ENCODE assay signal across 1 cellular context in the genomic region with DNA sequence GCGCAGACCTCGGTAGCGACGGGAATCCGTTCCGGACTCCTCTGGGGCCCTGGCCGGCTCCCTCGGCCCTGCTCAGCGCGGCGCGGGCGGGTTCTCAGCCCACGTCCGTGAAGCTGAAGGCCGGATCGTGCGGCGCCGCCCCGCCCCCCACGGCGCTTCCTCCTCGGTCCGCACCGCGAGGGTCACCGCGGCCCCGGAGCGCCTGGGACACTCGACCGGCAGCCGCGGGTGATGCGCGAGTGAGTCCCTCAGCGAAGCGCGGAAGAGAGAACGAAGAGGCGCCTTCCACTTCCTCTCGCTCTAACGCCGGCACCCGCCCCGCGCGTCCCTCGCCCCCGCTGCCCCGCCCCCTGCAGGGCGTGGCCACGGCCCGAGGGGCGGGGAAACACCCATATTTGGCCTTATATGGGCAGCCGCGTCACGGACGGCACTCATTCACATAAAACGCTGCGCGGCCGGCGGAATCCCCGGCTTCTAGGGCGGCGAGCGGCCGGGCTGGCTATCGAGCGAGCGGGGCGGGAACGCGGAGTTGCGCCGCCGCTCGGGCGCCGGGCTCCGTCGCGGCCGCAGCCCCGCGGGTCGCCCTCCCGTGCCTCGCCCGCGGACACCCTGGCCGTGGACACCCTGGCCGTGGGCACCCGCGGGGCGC.
TF ChIP-seq lines count a peak whose summit lies in the region.

A gene with protein sequence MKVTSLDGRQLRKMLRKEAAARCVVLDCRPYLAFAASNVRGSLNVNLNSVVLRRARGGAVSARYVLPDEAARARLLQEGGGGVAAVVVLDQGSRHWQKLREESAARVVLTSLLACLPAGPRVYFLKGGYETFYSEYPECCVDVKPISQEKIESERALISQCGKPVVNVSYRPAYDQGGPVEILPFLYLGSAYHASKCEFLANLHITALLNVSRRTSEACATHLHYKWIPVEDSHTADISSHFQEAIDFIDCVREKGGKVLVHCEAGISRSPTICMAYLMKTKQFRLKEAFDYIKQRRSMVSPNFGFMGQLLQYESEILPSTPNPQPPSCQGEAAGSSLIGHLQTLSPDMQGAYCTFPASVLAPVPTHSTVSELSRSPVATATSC (plus strand): TSS at position 470 of the 649 bp plus-strand sequence. CDS start 215 bp downstream, outside the sequence.

TF ChIP-seq in HepG2, 621 proteins besides CTCF, POLR2A, EP300 and RAD21 (continued from another document and continues in another):
- no peak for TF ChIP-seq ZBTB42 (CRISPR knock-in tag; IDR thresholded peaks at IDR 0.05)
- TF ChIP-seq REXO4 (CRISPR knock-in tag; IDR thresholded peaks at IDR 0.05; ENCODE audit: borderline replicate concordance) = no peak
- TF ChIP-seq, protein P1, sequence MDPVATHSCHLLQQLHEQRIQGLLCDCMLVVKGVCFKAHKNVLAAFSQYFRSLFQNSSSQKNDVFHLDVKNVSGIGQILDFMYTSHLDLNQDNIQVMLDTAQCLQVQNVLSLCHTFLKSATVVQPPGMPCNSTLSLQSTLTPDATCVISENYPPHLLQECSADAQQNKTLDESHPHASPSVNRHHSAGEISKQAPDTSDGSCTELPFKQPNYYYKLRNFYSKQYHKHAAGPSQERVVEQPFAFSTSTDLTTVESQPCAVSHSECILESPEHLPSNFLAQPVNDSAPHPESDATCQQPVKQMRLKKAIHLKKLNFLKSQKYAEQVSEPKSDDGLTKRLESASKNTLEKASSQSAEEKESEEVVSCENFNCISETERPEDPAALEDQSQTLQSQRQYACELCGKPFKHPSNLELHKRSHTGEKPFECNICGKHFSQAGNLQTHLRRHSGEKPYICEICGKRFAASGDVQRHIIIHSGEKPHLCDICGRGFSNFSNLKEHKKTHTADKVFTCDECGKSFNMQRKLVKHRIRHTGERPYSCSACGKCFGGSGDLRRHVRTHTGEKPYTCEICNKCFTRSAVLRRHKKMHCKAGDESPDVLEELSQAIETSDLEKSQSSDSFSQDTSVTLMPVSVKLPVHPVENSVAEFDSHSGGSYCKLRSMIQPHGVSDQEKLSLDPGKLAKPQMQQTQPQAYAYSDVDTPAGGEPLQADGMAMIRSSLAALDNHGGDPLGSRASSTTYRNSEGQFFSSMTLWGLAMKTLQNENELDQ (CRISPR knock-in tag; IDR thresholded peaks at IDR 0.05; ENCODE audit: borderline replicate concordance) = no peak
- TF ChIP-seq, protein P2, sequence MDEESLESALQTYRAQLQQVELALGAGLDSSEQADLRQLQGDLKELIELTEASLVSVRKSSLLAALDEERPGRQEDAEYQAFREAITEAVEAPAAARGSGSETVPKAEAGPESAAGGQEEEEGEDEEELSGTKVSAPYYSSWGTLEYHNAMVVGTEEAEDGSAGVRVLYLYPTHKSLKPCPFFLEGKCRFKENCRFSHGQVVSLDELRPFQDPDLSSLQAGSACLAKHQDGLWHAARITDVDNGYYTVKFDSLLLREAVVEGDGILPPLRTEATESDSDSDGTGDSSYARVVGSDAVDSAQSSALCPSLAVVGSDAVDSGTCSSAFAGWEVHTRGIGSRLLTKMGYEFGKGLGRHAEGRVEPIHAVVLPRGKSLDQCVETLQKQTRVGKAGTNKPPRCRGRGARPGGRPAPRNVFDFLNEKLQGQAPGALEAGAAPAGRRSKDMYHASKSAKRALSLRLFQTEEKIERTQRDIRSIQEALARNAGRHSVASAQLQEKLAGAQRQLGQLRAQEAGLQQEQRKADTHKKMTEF (CRISPR knock-in tag; IDR thresholded peaks at IDR 0.05) = peak; percentile 65; the same call in 1 of the 2 replicates
- TF ChIP-seq IRF2 (CRISPR knock-in tag; IDR thresholded peaks at IDR 0.05) = no peak
- TF ChIP-seq STAG1 (CRISPR knock-in tag; IDR thresholded peaks at IDR 0.05) = no peak
- TF ChIP-seq, protein P3, sequence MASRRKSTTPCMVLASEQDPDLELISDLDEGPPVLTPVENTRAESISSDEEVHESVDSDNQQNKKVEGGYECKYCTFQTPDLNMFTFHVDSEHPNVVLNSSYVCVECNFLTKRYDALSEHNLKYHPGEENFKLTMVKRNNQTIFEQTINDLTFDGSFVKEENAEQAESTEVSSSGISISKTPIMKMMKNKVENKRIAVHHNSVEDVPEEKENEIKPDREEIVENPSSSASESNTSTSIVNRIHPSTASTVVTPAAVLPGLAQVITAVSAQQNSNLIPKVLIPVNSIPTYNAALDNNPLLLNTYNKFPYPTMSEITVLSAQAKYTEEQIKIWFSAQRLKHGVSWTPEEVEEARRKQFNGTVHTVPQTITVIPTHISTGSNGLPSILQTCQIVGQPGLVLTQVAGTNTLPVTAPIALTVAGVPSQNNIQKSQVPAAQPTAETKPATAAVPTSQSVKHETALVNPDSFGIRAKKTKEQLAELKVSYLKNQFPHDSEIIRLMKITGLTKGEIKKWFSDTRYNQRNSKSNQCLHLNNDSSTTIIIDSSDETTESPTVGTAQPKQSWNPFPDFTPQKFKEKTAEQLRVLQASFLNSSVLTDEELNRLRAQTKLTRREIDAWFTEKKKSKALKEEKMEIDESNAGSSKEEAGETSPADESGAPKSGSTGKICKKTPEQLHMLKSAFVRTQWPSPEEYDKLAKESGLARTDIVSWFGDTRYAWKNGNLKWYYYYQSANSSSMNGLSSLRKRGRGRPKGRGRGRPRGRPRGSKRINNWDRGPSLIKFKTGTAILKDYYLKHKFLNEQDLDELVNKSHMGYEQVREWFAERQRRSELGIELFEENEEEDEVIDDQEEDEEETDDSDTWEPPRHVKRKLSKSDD (CRISPR knock-in tag; IDR thresholded peaks at IDR 0.05; ENCODE audit: low read depth) = no peak
- TF ChIP-seq ZFP82 (CRISPR knock-in tag; IDR thresholded peaks at IDR 0.05; ENCODE audit: borderline replicate concordance) = no peak
- no peak for TF ChIP-seq ADNP (CRISPR knock-in tag; IDR thresholded peaks at IDR 0.05)
- TF ChIP-seq IKZF4 (CRISPR knock-in tag; IDR thresholded peaks at IDR 0.05; ENCODE audit: borderline replicate concordance, low read depth, not compliant biosample characterization) = no peak
- no peak for TF ChIP-seq ZNF441 (CRISPR knock-in tag; IDR thresholded peaks at IDR 0.05; ENCODE audit: borderline replicate concordance)
- TF ChIP-seq KDM2A (CRISPR knock-in tag; IDR thresholded peaks at IDR 0.05; ENCODE audit: borderline replicate concordance, low read depth) = no peak
- no peak for TF ChIP-seq MTF1 (CRISPR knock-in tag; IDR thresholded peaks at IDR 0.05)
- no peak for TF ChIP-seq TOPORS (CRISPR knock-in tag; IDR thresholded peaks at IDR 0.05)
- TF ChIP-seq TGIF2 (CRISPR knock-in tag; IDR thresholded peaks at IDR 0.05) = no peak
- TF ChIP-seq, protein P4, sequence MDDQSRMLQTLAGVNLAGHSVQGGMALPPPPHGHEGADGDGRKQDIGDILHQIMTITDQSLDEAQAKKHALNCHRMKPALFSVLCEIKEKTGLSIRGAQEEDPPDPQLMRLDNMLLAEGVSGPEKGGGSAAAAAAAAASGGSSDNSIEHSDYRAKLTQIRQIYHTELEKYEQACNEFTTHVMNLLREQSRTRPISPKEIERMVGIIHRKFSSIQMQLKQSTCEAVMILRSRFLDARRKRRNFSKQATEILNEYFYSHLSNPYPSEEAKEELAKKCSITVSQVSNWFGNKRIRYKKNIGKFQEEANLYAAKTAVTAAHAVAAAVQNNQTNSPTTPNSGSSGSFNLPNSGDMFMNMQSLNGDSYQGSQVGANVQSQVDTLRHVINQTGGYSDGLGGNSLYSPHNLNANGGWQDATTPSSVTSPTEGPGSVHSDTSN (CRISPR knock-in tag; IDR thresholded peaks at IDR 0.05; ENCODE audit: borderline replicate concordance) = no peak
- TF ChIP-seq SPEN (CRISPR knock-in tag; IDR thresholded peaks at IDR 0.05; ENCODE audit: low read depth) = no peak
- no peak for TF ChIP-seq MBNL3 (CRISPR knock-in tag; conservative IDR thresholded peaks at IDR 0.05)
- TF ChIP-seq HES4 (CRISPR knock-in tag; IDR thresholded peaks at IDR 0.05; ENCODE audit: borderline replicate concordance) = no peak
- TF ChIP-seq, protein P5, sequence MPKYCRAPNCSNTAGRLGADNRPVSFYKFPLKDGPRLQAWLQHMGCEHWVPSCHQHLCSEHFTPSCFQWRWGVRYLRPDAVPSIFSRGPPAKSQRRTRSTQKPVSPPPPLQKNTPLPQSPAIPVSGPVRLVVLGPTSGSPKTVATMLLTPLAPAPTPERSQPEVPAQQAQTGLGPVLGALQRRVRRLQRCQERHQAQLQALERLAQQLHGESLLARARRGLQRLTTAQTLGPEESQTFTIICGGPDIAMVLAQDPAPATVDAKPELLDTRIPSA (CRISPR knock-in tag; IDR thresholded peaks at IDR 0.05; ENCODE audit: borderline replicate concordance) = no peak
- no peak for TF ChIP-seq HOXA7 (CRISPR knock-in tag; IDR thresholded peaks at IDR 0.05)
- TF ChIP-seq GATA4 (IDR thresholded peaks at IDR 0.05; ENCODE audit: borderline replicate concordance, low read depth) = no peak
- TF ChIP-seq FOXK1 (CRISPR knock-in tag; IDR thresholded peaks at IDR 0.05; ENCODE audit: borderline replicate concordance, low read depth) = peak; percentile 25; the same call in 1 of the 2 replicates
- peak; percentile 93 for TF ChIP-seq HNRNPLL (IDR thresholded peaks at IDR 0.05; ENCODE audit: low read depth, low read length, poor library complexity, severe bottlenecking)
- TF ChIP-seq ZNF558 (CRISPR knock-in tag; IDR thresholded peaks at IDR 0.05; ENCODE audit: borderline replicate concordance) = no peak
- TF ChIP-seq ZNF235 (CRISPR knock-in tag; IDR thresholded peaks at IDR 0.05; ENCODE audit: borderline replicate concordance) = no peak
- no peak for TF ChIP-seq ZFP37 (CRISPR knock-in tag; IDR thresholded peaks at IDR 0.05; ENCODE audit: borderline replicate concordance)
- no peak for TF ChIP-seq ETV6 (CRISPR knock-in tag; conservative IDR thresholded peaks at IDR 0.05)
- no peak for TF ChIP-seq DNMT3B (CRISPR knock-in tag; conservative IDR thresholded peaks at IDR 0.05)
- no peak for TF ChIP-seq ZMYM3 (CRISPR knock-in tag; IDR thresholded peaks at IDR 0.05)
- TF ChIP-seq, protein P6, sequence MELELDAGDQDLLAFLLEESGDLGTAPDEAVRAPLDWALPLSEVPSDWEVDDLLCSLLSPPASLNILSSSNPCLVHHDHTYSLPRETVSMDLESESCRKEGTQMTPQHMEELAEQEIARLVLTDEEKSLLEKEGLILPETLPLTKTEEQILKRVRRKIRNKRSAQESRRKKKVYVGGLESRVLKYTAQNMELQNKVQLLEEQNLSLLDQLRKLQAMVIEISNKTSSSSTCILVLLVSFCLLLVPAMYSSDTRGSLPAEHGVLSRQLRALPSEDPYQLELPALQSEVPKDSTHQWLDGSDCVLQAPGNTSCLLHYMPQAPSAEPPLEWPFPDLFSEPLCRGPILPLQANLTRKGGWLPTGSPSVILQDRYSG (CRISPR knock-in tag; IDR thresholded peaks at IDR 0.05) = no peak
- TF ChIP-seq, protein P7, sequence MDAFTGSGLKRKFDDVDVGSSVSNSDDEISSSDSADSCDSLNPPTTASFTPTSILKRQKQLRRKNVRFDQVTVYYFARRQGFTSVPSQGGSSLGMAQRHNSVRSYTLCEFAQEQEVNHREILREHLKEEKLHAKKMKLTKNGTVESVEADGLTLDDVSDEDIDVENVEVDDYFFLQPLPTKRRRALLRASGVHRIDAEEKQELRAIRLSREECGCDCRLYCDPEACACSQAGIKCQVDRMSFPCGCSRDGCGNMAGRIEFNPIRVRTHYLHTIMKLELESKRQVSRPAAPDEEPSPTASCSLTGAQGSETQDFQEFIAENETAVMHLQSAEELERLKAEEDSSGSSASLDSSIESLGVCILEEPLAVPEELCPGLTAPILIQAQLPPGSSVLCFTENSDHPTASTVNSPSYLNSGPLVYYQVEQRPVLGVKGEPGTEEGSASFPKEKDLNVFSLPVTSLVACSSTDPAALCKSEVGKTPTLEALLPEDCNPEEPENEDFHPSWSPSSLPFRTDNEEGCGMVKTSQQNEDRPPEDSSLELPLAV (CRISPR knock-in tag; conservative IDR thresholded peaks at IDR 0.05; ENCODE audit: low read depth) = no peak
- no peak for TF ChIP-seq ARNT (IDR thresholded peaks at IDR 0.05)
- TF ChIP-seq KLF15 (CRISPR knock-in tag; IDR thresholded peaks at IDR 0.05; ENCODE audit: borderline replicate concordance) = no peak
- no peak for TF ChIP-seq NFIC (IDR thresholded peaks at IDR 0.05; ENCODE audit: low read length)
- TF ChIP-seq, protein P8, sequence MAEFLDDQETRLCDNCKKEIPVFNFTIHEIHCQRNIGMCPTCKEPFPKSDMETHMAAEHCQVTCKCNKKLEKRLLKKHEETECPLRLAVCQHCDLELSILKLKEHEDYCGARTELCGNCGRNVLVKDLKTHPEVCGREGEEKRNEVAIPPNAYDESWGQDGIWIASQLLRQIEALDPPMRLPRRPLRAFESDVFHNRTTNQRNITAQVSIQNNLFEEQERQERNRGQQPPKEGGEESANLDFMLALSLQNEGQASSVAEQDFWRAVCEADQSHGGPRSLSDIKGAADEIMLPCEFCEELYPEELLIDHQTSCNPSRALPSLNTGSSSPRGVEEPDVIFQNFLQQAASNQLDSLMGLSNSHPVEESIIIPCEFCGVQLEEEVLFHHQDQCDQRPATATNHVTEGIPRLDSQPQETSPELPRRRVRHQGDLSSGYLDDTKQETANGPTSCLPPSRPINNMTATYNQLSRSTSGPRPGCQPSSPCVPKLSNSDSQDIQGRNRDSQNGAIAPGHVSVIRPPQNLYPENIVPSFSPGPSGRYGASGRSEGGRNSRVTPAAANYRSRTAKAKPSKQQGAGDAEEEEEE (CRISPR knock-in tag; IDR thresholded peaks at IDR 0.05; ENCODE audit: borderline replicate concordance) = no peak
- TF ChIP-seq ATAD3A (CRISPR knock-in tag; IDR thresholded peaks at IDR 0.05) = no peak
- TF ChIP-seq, protein P9, sequence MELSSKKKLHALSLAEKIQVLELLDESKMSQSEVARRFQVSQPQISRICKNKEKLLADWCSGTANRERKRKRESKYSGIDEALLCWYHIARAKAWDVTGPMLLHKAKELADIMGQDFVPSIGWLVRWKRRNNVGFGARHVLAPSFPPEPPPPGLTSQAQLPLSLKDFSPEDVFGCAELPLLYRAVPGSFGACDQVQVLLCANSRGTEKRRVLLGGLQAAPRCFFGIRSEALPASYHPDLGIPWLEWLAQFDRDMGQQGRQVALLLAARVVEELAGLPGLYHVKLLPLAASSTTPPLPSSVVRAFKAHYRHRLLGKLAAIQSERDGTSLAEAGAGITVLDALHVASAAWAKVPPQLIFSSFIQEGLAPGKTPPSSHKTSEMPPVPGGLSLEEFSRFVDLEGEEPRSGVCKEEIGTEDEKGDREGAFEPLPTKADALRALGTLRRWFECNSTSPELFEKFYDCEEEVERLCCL (CRISPR knock-in tag; IDR thresholded peaks at IDR 0.05; ENCODE audit: borderline replicate concordance) = no peak
- TF ChIP-seq KDM6A (CRISPR knock-in tag; IDR thresholded peaks at IDR 0.05; ENCODE audit: low read depth) = no peak
- TF ChIP-seq ARID2 (CRISPR knock-in tag; IDR thresholded peaks at IDR 0.05; ENCODE audit: borderline replicate concordance) = no peak
- no peak for TF ChIP-seq TCF7 (IDR thresholded peaks at IDR 0.05; ENCODE audit: low read depth)
- TF ChIP-seq CREB1 (IDR thresholded peaks at IDR 0.05) = peak; percentile 74; the same call in 1 of the 2 replicates
- no peak for TF ChIP-seq CREB1 (CRISPR knock-in tag; IDR thresholded peaks at IDR 0.05)
- TF ChIP-seq, protein P10, sequence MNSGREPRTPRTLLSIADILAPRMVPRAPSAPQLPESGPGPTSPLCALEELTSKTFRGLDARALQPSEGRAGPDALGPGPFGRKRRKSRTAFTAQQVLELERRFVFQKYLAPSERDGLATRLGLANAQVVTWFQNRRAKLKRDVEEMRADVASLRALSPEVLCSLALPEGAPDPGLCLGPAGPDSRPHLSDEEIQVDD (CRISPR knock-in tag; IDR thresholded peaks at IDR 0.05; ENCODE audit: borderline replicate concordance) = no peak
- TF ChIP-seq ZNF296 (CRISPR knock-in tag; conservative IDR thresholded peaks at IDR 0.05) = no peak
- TF ChIP-seq SIX4 (CRISPR knock-in tag; IDR thresholded peaks at IDR 0.05) = no peak
